1 cellular context compared by ENCODE assay signal in the genomic region with DNA sequence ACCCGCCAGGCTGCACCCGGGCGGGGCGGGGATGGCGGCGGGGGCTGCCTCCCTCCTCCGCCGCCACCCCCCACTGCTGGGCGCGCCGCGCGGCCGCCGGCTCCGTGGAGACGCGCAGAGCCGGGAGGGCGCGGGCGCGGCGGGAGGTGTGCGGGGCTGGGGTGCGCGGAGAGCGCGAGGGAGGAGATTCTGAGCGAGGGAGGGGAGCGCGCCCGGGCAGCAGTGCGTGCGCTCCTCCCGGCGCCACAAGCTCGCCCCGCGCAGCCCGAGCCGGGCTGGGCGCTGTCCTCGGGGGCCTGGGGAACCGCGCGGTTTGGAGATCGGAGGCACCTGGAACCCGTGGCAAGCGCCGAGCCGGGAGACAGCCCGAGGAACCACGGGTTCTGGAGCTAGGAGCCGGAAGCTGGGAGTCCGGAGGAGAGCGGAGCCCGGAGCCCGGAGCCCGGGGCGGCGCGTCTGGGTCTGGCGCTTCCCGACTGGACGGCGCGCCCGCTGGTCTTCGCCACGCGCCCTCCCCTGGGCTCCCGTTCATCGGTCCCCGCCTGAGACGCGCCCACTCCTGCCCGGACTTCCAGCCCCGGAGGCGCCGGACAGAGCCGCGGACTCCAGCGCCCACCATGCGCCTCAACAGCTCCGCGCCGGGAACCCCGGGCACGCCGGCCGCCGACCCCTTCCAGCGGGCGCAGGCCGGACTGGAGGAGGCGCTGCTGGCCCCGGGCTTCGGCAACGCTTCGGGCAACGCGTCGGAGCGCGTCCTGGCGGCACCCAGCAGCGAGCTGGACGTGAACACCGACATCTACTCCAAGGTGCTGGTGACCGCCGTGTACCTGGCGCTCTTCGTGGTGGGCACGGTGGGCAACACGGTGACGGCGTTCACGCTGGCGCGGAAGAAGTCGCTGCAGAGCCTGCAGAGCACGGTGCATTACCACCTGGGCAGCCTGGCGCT.
TF ChIP-seq lines count a peak whose summit lies in the region.

A gene (plus strand): TSS at position 246 of the 946 bp plus-strand sequence. CDS start 372 bp downstream, at position 618.

TF ChIP-seq in K562, 482 proteins besides CTCF, POLR2A, EP300 and RAD21 (continued from another document):
- TF ChIP-seq, protein P1, sequence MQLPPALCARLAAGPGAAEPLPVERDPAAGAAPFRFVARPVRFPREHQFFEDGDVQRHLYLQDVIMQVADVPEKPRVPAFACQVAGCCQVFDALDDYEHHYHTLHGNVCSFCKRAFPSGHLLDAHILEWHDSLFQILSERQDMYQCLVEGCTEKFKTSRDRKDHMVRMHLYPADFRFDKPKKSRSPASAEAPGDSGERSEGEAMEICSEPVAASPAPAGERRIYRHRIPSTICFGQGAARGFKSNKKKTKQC (CRISPR knock-in tag; IDR thresholded peaks at IDR 0.05) = no peak
- TF ChIP-seq, protein P2, sequence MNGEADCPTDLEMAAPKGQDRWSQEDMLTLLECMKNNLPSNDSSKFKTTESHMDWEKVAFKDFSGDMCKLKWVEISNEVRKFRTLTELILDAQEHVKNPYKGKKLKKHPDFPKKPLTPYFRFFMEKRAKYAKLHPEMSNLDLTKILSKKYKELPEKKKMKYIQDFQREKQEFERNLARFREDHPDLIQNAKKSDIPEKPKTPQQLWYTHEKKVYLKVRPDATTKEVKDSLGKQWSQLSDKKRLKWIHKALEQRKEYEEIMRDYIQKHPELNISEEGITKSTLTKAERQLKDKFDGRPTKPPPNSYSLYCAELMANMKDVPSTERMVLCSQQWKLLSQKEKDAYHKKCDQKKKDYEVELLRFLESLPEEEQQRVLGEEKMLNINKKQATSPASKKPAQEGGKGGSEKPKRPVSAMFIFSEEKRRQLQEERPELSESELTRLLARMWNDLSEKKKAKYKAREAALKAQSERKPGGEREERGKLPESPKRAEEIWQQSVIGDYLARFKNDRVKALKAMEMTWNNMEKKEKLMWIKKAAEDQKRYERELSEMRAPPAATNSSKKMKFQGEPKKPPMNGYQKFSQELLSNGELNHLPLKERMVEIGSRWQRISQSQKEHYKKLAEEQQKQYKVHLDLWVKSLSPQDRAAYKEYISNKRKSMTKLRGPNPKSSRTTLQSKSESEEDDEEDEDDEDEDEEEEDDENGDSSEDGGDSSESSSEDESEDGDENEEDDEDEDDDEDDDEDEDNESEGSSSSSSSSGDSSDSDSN (IDR thresholded peaks at IDR 0.05; ENCODE audit: borderline replicate concordance in 1 of 2, low read depth in 2 of 2, low read length in 2 of 2) = 0 out of 4 replicates have a peak, but pooled peaks of 1 of the 2 experiments have one; percentile 14
- TF ChIP-seq RBM39 (optimal IDR thresholded peaks at IDR 0.05; ENCODE audit: low read depth, low read length) (no peak), ZFP36 (IDR thresholded peaks at IDR 0.05; ENCODE audit: low read depth, low read length, partially characterized antibody) (no peak), CHCHD3 (CRISPR knock-in tag; IDR thresholded peaks at IDR 0.05) (no peak)
- TF ChIP-seq, protein P3, sequence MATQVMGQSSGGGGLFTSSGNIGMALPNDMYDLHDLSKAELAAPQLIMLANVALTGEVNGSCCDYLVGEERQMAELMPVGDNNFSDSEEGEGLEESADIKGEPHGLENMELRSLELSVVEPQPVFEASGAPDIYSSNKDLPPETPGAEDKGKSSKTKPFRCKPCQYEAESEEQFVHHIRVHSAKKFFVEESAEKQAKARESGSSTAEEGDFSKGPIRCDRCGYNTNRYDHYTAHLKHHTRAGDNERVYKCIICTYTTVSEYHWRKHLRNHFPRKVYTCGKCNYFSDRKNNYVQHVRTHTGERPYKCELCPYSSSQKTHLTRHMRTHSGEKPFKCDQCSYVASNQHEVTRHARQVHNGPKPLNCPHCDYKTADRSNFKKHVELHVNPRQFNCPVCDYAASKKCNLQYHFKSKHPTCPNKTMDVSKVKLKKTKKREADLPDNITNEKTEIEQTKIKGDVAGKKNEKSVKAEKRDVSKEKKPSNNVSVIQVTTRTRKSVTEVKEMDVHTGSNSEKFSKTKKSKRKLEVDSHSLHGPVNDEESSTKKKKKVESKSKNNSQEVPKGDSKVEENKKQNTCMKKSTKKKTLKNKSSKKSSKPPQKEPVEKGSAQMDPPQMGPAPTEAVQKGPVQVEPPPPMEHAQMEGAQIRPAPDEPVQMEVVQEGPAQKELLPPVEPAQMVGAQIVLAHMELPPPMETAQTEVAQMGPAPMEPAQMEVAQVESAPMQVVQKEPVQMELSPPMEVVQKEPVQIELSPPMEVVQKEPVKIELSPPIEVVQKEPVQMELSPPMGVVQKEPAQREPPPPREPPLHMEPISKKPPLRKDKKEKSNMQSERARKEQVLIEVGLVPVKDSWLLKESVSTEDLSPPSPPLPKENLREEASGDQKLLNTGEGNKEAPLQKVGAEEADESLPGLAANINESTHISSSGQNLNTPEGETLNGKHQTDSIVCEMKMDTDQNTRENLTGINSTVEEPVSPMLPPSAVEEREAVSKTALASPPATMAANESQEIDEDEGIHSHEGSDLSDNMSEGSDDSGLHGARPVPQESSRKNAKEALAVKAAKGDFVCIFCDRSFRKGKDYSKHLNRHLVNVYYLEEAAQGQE (CRISPR knock-in tag; IDR thresholded peaks at IDR 0.05; ENCODE audit: low read depth) = no peak
- TF ChIP-seq, protein P4, sequence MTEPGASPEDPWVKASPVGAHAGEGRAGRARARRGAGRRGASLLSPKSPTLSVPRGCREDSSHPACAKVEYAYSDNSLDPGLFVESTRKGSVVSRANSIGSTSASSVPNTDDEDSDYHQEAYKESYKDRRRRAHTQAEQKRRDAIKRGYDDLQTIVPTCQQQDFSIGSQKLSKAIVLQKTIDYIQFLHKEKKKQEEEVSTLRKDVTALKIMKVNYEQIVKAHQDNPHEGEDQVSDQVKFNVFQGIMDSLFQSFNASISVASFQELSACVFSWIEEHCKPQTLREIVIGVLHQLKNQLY (CRISPR knock-in tag; conservative IDR thresholded peaks at IDR 0.05) = no peak
